Comparison of ENCODE assay signal across 13 cellular contexts in genomic region chr21:42198949-42199348, GRCh38. TPM values are rescaled to one million over a fixed set of nuclear protein-coding genes. Genes with fewer than 3 reads are reported as not detected.
DNase-seq lines count a peak whose midpoint lies in the region; ATAC-seq and TF ChIP-seq lines count a peak whose summit lies in the region.
"Had no signal": no experiment of that assay in that cellular context is flagged by ENCODE, and none has a peak within 500 bp of the region (broad histone marks: within the 10 kb centered on the region; RNA-seq: fewer than 3 reads in every experiment).

No MANE protein-coding gene starts in this region.

- intact Hi-C loops in A673 (cut with micrococcal nuclease; ENCODE audit: unreplicated experiment): no loop called here
- intact Hi-C loops in ascending aorta (cut with DNase I): no loop called here

- no TSS peak for BruUV-seq in A673 (replicated peaks; lab: Mats Ljungman, UMichigan)

- H3K4me3 ChIP-seq in A673 (ENCODE audit: low read depth, low read length, poor library complexity, severe bottlenecking): no peak overlapping the region
- no peak overlapping the region for H3K4me3 ChIP-seq in NB4 (ENCODE audit: low read depth, low read length)
- no peak overlapping the region for H3K4me3 ChIP-seq in ascending aorta

- no peak for TF ChIP-seq POLR2A in NB4 (IDR thresholded peaks at IDR 0.05; ENCODE audit: extremely low read depth, insufficient read length)

- no peaks in the 10 kb centered on the region for H3K9me3 Mint-ChIP-seq in memory B cell
- no peaks in the 10 kb centered on the region for H3K9me3 Mint-ChIP-seq in stimulated activated effector memory CD8-positive, alpha-beta T cell treated with anti-CD3 and anti-CD28 coated beads, Interleukin-12 subunit alpha, Interleukin-12 subunit beta, amount 100 ng/mL, for 72 hours

- no peak overlapping the region for H3K27ac Mint-ChIP-seq in memory B cell
- H3K27ac Mint-ChIP-seq in stimulated activated effector memory CD8-positive, alpha-beta T cell treated with anti-CD3 and anti-CD28 coated beads, Interleukin-12 subunit alpha, Interleukin-12 subunit beta, amount 100 ng/mL, for 72 hours: no peak overlapping the region

- peak overlapping the region; percentile 27 for H3K4me3 Mint-ChIP-seq in memory B cell
- H3K4me3 Mint-ChIP-seq in stimulated activated effector memory CD8-positive, alpha-beta T cell treated with anti-CD3 and anti-CD28 coated beads, Interleukin-12 subunit alpha, Interleukin-12 subunit beta, amount 100 ng/mL, for 72 hours: no peak overlapping the region

- no peaks in the 10 kb centered on the region for H3K27me3 Mint-ChIP-seq in memory B cell

- POLR2A ChIA-PET in A673 (lab: Charles Lee; ENCODE audit: low non-redundant PET): no interaction called here

- H3K36me3 ChIP-seq in A673 (ENCODE audit: insufficient read depth, low read length, poor library complexity, severe bottlenecking) (no peaks in the 10 kb centered on the region), ascending aorta (no peaks in the 10 kb centered on the region)

- DNase-seq in A673 (ENCODE audit: low spot score) (peak; percentile 24), NB4 (ENCODE audit: low read depth) (peak; percentile 12), amniotic epithelial cell (ENCODE audit: low read depth) (peak; percentile 70), memory B cell (ENCODE audit: low spot score in 2 of 2) (no peak), ascending aorta (ENCODE audit: low spot score in 2 of 2) (no peak), occipital lobe (lab: John Stamatoyannopoulos, UW) (no peak)
- no peak for DNase-seq in stimulated activated effector memory CD8-positive, alpha-beta T cell treated with anti-CD3 and anti-CD28 coated beads, Interleukin-12 subunit alpha, Interleukin-12 subunit beta, amount 100 ng/mL, for 72 hours (ENCODE audit: low spot score in 2 of 2)
- DNase-seq: activated CD4-positive, alpha-beta T cell treated with anti-CD3 and anti-CD28 coated beads for 1 hour; C1 segment of cervical spinal cord; NCI-H1436 treated with DMSO at 0.1 percent for 48 hours; stimulated activated naive CD4-positive, alpha-beta T cell treated with Interleukin-2 at 50 U/mL for 16 hours had no signal

- TF ChIP-seq CTCF in A673 (conservative IDR thresholded peaks at IDR 0.05; ENCODE audit: low read depth, low read length): no peak
- no peak for TF ChIP-seq CTCF in NB4 (IDR thresholded peaks at IDR 0.05; ENCODE audit: low read depth, low read length)
- no peak for TF ChIP-seq CTCF in ascending aorta (IDR thresholded peaks at IDR 0.05)

- peaks cover 15% of the 10 kb centered on the region for H3K4me1 Mint-ChIP-seq in memory B cell
- peaks cover 43% of the 10 kb centered on the region for H3K4me1 Mint-ChIP-seq in stimulated activated effector memory CD8-positive, alpha-beta T cell treated with anti-CD3 and anti-CD28 coated beads, Interleukin-12 subunit alpha, Interleukin-12 subunit beta, amount 100 ng/mL, for 72 hours

- ATAC-seq in memory B cell (ENCODE audit: low read depth) (peak; percentile 13), HG03025 (IDR thresholded peaks at IDR 0.05; ENCODE audit: low FRiP score, unreplicated experiment) (no peak)
- no peak for ATAC-seq in stimulated activated effector memory CD8-positive, alpha-beta T cell treated with anti-CD3 and anti-CD28 coated beads, Interleukin-12 subunit alpha, Interleukin-12 subunit beta, amount 100 ng/mL, for 72 hours

- no peaks in the 10 kb centered on the region for H3K36me3 Mint-ChIP-seq in memory B cell
- H3K36me3 Mint-ChIP-seq in stimulated activated effector memory CD8-positive, alpha-beta T cell treated with anti-CD3 and anti-CD28 coated beads, Interleukin-12 subunit alpha, Interleukin-12 subunit beta, amount 100 ng/mL, for 72 hours: no peaks in the 10 kb centered on the region

- H3K9me3 ChIP-seq in A673 (ENCODE audit: low read depth, low read length, poor library complexity, severe bottlenecking) (no peaks in the 10 kb centered on the region), ascending aorta (no peaks in the 10 kb centered on the region)

- H3K27ac ChIP-seq in A673 (ENCODE audit: low read depth, low read length, poor library complexity, severe bottlenecking) (peak overlapping the region; percentile 56), ascending aorta (no peak overlapping the region)

- H3K27me3 ChIP-seq in A673 (replicated peaks; ENCODE audit: insufficient read depth, low read depth, low read length, poor library complexity) (no peaks in the 10 kb centered on the region), ascending aorta (no peaks in the 10 kb centered on the region)

- CTCF ChIA-PET in A673 (lab: Charles Lee): no interaction called here

- peaks cover 20% of the 10 kb centered on the region for H3K4me1 ChIP-seq in A673 (ENCODE audit: insufficient read depth, low read length, poor library complexity, severe bottlenecking)
- H3K4me1 ChIP-seq in ascending aorta: no peaks in the 10 kb centered on the region

RNA-seq across cellular contexts. Expression of gene ABCG1, which starts 20.0 kb away (rescaled TPM):
- 3.4 and 6.2 TPM in 2 replicates for total RNA-seq in A673 (2021)
- 39.5 TPM for total RNA-seq in ascending aorta
- 16.1 TPM for total RNA-seq in occipital lobe
- total RNA-seq: RPMI7951 had no signal

Comparison
In these comparisons a context has a peak if more than half of its experiments do, and no peak if none do; other contexts are left out.
1. DNase-seq: peak in A673 (single experiment), NB4 (single experiment) and amniotic epithelial cell (single experiment); none in memory B cell (0 of 2), ascending aorta (0 of 2), occipital lobe (single experiment) and stimulated activated effector memory CD8-positive, alpha-beta T cell treated with anti-CD3 and anti-CD28 coated beads, Interleukin-12 subunit alpha, Interleukin-12 subunit beta, amount 100 ng/mL, for 72 hours (0 of 2).